In the genomic region with DNA sequence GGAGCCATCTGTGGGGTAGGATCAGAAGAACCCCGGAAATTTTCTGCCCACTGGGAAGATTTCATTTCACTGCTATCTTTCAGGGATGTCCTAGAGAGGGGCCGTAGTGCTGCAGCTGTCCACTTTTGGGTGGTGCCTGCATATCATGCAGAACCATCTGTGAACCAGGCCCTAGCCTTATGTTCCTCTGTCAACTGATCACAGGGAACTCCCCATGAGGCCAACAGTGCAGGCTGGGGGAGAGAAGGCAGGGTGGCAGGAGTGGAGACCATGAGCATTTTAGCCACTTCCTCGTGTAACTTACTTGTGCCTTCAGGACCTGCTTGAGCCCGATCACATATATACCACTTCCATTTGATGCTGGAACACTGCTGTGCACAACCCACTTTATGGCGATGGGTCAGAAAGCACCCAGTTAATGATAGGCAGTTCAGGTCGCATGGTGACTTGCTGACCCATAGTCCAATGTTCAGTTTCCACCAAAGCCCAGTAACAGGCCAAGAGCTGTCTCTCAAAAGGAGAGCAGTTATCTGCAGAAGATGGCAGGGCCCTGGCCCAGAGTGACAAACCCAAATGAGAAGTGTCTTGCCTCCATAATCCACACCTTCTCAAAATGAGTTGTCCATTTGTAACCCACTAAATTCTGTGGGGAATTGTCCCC, we compare ENCODE assay signal across 1 cellular context.
TF ChIP-seq lines count a peak whose summit lies in the region.
"Not testable (repeated sequence)": the region's sequence is repeated elsewhere in the genome, so short reads cannot be mapped to it uniquely, and the experiment has no call there.

No MANE protein-coding gene starts in this region.

TF ChIP-seq in K562, 482 proteins besides CTCF, POLR2A, EP300 and RAD21 (continued from another document):
- TF ChIP-seq, protein P1, sequence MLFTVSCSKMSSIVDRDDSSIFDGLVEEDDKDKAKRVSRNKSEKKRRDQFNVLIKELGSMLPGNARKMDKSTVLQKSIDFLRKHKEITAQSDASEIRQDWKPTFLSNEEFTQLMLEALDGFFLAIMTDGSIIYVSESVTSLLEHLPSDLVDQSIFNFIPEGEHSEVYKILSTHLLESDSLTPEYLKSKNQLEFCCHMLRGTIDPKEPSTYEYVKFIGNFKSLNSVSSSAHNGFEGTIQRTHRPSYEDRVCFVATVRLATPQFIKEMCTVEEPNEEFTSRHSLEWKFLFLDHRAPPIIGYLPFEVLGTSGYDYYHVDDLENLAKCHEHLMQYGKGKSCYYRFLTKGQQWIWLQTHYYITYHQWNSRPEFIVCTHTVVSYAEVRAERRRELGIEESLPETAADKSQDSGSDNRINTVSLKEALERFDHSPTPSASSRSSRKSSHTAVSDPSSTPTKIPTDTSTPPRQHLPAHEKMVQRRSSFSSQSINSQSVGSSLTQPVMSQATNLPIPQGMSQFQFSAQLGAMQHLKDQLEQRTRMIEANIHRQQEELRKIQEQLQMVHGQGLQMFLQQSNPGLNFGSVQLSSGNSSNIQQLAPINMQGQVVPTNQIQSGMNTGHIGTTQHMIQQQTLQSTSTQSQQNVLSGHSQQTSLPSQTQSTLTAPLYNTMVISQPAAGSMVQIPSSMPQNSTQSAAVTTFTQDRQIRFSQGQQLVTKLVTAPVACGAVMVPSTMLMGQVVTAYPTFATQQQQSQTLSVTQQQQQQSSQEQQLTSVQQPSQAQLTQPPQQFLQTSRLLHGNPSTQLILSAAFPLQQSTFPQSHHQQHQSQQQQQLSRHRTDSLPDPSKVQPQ (CRISPR knock-in tag; IDR thresholded peaks at IDR 0.05; ENCODE audit: borderline replicate concordance): peak; percentile 27; the same call in 1 of the 2 replicates
- TF ChIP-seq TAL1 (IDR thresholded peaks at IDR 0.05) (peak; percentile 88), ATF1 (tag; IDR thresholded peaks at IDR 0.05) (0 out of 2 replicates have a peak, but pooled peaks have one; percentile 20), CBFA2T2 (conservative IDR thresholded peaks at IDR 0.05) (peak; percentile 87), TRIM24 (IDR thresholded peaks at IDR 0.05) (peak; percentile 72 to 77), ARID1B (IDR thresholded peaks at IDR 0.05) (peak; percentile 88), NFIC (IDR thresholded peaks at IDR 0.05) (peak; percentile 46), SRF (CRISPR knock-in tag; IDR thresholded peaks at IDR 0.05) (peak in 1 of 2 experiments; percentile 71; a peak in 1 of 4 replicates), FOXM1 (IDR thresholded peaks at IDR 0.05; ENCODE audit: low read depth) (peak; percentile 53; the same call in 1 of the 2 replicates), KLF1 (tag; IDR thresholded peaks at IDR 0.05) (0 out of 2 replicates have a peak, but pooled peaks have one; percentile 50), TCF3 (CRISPR knock-in tag; IDR thresholded peaks at IDR 0.05) (peak; percentile 83)
- not testable (repeated sequence) for TF ChIP-seq ATF1 (CRISPR knock-in tag; IDR thresholded peaks at IDR 0.05); FOXM1 (CRISPR knock-in tag; IDR thresholded peaks at IDR 0.05; ENCODE audit: low read depth)
- TF ChIP-seq, protein P2, sequence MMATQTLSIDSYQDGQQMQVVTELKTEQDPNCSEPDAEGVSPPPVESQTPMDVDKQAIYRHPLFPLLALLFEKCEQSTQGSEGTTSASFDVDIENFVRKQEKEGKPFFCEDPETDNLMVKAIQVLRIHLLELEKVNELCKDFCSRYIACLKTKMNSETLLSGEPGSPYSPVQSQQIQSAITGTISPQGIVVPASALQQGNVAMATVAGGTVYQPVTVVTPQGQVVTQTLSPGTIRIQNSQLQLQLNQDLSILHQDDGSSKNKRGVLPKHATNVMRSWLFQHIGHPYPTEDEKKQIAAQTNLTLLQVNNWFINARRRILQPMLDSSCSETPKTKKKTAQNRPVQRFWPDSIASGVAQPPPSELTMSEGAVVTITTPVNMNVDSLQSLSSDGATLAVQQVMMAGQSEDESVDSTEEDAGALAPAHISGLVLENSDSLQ (IDR thresholded peaks at IDR 0.05): 0 out of 2 replicates have a peak, but pooled peaks have one; percentile 11
